Comparison of ENCODE assay signal across 23 cellular contexts in the genomic region with DNA sequence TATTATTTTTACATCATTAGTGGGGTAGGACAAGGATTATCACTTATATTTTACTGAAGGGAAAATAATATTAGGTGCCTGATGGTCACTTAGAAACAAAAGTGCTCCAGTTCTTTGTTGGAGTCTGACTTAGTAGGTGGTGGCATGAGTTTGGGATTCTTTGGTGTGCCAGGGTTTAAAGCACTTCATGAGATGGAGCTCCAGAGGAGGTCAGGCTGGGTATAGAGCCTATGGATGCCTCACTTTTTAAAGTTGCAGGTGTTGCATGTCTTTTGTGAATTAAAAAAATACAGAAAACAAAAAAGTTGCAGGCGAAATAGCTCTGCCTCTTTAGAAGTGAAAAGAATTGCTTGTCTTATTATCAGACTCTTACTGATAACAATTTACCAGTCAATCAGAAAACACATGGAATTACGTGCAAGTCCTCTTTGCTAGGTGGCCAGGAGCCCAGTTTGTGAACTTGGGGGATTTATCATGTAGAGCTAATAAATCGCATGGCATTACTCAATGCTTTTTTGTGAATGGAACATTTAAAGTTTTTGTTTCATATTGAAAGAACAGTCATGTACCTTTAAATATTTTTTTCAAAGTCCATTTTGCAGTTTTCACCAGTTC. TPM values are rescaled to one million over a fixed set of nuclear protein-coding genes. Genes with fewer than 3 reads are reported as not detected.
DNase-seq lines count a peak whose midpoint lies in the region; ATAC-seq and TF ChIP-seq lines count a peak whose summit lies in the region.
"Had no signal": no experiment of that assay in that cellular context is flagged by ENCODE, and none has a peak within 500 bp of the region (broad histone marks: within the 10 kb centered on the region; RNA-seq: fewer than 3 reads in every experiment).

No MANE protein-coding gene starts in this region.

- H3K27me3 Mint-ChIP-seq in T-helper 1 cell treated with Interleukin-12 subunit alpha and Interleukin-12 subunit beta and Interleukin-4 antibody, amounts not matched to agents 30 μg/mL and 1 μg/mL, for 36 hours (ENCODE audit: low read depth): no peaks in the 10 kb centered on the region
- no peaks in the 10 kb centered on the region for H3K27me3 Mint-ChIP-seq in CD8-positive, alpha-beta memory T cell
- no peaks in the 10 kb centered on the region for H3K27me3 Mint-ChIP-seq in natural killer cell (ENCODE audit: low read depth in 2 of 2)

- TF ChIP-seq CTCF in natural killer cell (IDR thresholded peaks at IDR 0.05): no peak

- POLR2A ChIA-PET in CD8-positive, alpha-beta memory T cell (lab: Charles Lee): interaction anchor here (0.6 to 6.0 kb wide), 7 partner anchors 10 to 91 kb away, joined by 3 to 66 read pairs (median 4); no protein-coding TSS in a partner anchor

- no peaks in the 10 kb centered on the region for H3K9me3 ChIP-seq in CD8-positive, alpha-beta memory T cell (ENCODE audit: low read length)
- H3K9me3 ChIP-seq: breast epithelium, ovary had no signal

- ATAC-seq in activated naive CD4-positive, alpha-beta T cell treated with anti-CD3 and anti-CD28 coated beads, Interleukin-2, amount 50 U/mL, for 72 hours: no peak
- ATAC-seq in natural killer cell: no peak
- ATAC-seq: GM23338, left ventricle myocardium superior had no signal

- H3K9me3 Mint-ChIP-seq in T-helper 1 cell treated with Interleukin-12 subunit alpha and Interleukin-12 subunit beta and Interleukin-4 antibody, amounts not matched to agents 30 μg/mL and 1 μg/mL, for 36 hours: peaks cover 4% of the 10 kb centered on the region
- H3K9me3 Mint-ChIP-seq in CD8-positive, alpha-beta memory T cell: no peaks in the 10 kb centered on the region
- H3K9me3 Mint-ChIP-seq in activated naive CD4-positive, alpha-beta T cell treated with anti-CD3 and anti-CD28 coated beads, Interleukin-2, amount 50 U/mL, for 72 hours: no peaks in the 10 kb centered on the region
- H3K9me3 Mint-ChIP-seq in natural killer cell: no peaks in the 10 kb centered on the region
- H3K9me3 Mint-ChIP-seq: GM23338 had no signal

- H3K4me3 Mint-ChIP-seq in T-helper 1 cell treated with Interleukin-12 subunit alpha and Interleukin-12 subunit beta and Interleukin-4 antibody, amounts not matched to agents 30 μg/mL and 1 μg/mL, for 36 hours: peak overlapping the region; percentile 99
- H3K4me3 Mint-ChIP-seq in CD8-positive, alpha-beta memory T cell: peak overlapping the region; percentile 93 to 100 (median 97)
- H3K4me3 Mint-ChIP-seq in natural killer cell: peak overlapping the region; percentile 99
- H3K4me3 Mint-ChIP-seq: GM23338 had no signal

- peak overlapping the region; percentile 84 for H3K4me3 ChIP-seq in CD8-positive, alpha-beta memory T cell (ENCODE audit: low read length)
- H3K4me3 ChIP-seq: GM23338, ovary, sigmoid colon had no signal

- H3K27me3 ChIP-seq in CD8-positive, alpha-beta memory T cell (ENCODE audit: insufficient read depth, low read length, poor library complexity, severe bottlenecking): no peaks in the 10 kb centered on the region
- H3K27me3 ChIP-seq: ovary, sigmoid colon had no signal

- peaks cover 25% of the 10 kb centered on the region for H3K36me3 ChIP-seq in CD8-positive, alpha-beta memory T cell (ENCODE audit: insufficient read depth, low read length)
- H3K36me3 ChIP-seq: breast epithelium, ovary, sigmoid colon had no signal

- intact Hi-C loops in natural killer cell (cut with micrococcal nuclease): no loop called here

- peaks cover 60% of the 10 kb centered on the region for H3K4me1 ChIP-seq in CD8-positive, alpha-beta memory T cell (ENCODE audit: insufficient read depth, low read length)
- H3K4me1 ChIP-seq: breast epithelium, sigmoid colon had no signal

- DNase-seq in T-helper 1 cell (no peak), natural killer cell (no peak), anterior cingulate cortex (lab: John Stamatoyannopoulos, UW) (no peak), ureter (ENCODE audit: low spot score) (no peak), cerebellar nuclear complex (lab: John Stamatoyannopoulos, UW) (no peak)
- no peak for DNase-seq in CD8-positive, alpha-beta memory T cell
- DNase-seq in activated naive CD4-positive, alpha-beta T cell treated with anti-CD3 and anti-CD28 coated beads, Interleukin-2, amount 50 U/mL, for 72 hours (ENCODE audit: low spot score in 2 of 2): no peak
- DNase-seq: activated CD4-positive, alpha-beta T cell treated with anti-CD3 and anti-CD28 coated beads for 1 hour; activated gamma-delta T cell treated with Interleukin-2 at 50 U/mL for 16 hours; IMR-90; left ventricle myocardium superior; NCI-H2081; ovary; Right ventricle myocardium superior; sigmoid colon had no signal

- CTCF ChIA-PET in CD8-positive, alpha-beta memory T cell (lab: Charles Lee): interaction anchor here (0.7 to 4.1 kb wide), 3 partner anchors 8 to 44 kb away, joined by 3 to 33 read pairs (median 3); no protein-coding TSS in a partner anchor

- H3K27ac ChIP-seq in CD8-positive, alpha-beta memory T cell (ENCODE audit: low read depth, low read length): peak overlapping the region; percentile 79
- H3K27ac ChIP-seq: 22Rv1, breast epithelium, ovary, sigmoid colon had no signal

- peaks cover 61% of the 10 kb centered on the region for H3K36me3 Mint-ChIP-seq in T-helper 1 cell treated with Interleukin-12 subunit alpha and Interleukin-12 subunit beta and Interleukin-4 antibody, amounts not matched to agents 30 μg/mL and 1 μg/mL, for 36 hours (ENCODE audit: low read depth)
- peaks cover 37 to 60% (median 38%) of the 10 kb centered on the region in 3 donors for H3K36me3 Mint-ChIP-seq in CD8-positive, alpha-beta memory T cell
- H3K36me3 Mint-ChIP-seq in activated naive CD4-positive, alpha-beta T cell treated with anti-CD3 and anti-CD28 coated beads, Interleukin-2, amount 50 U/mL, for 72 hours: peaks cover 58 to 71% of the 10 kb centered on the region in 2 donors
- H3K36me3 Mint-ChIP-seq in natural killer cell: peaks cover 7% of the 10 kb centered on the region

- H3K4me1 Mint-ChIP-seq in T-helper 1 cell treated with Interleukin-12 subunit alpha and Interleukin-12 subunit beta and Interleukin-4 antibody, amounts not matched to agents 30 μg/mL and 1 μg/mL, for 36 hours (ENCODE audit: low read depth): peaks cover 53% of the 10 kb centered on the region
- H3K4me1 Mint-ChIP-seq in CD8-positive, alpha-beta memory T cell: peaks cover 61 to 72% (median 69%) of the 10 kb centered on the region in 3 donors
- peaks cover 78 to 87% of the 10 kb centered on the region in 2 donors for H3K4me1 Mint-ChIP-seq in natural killer cell
- H3K4me1 Mint-ChIP-seq: GM23338 had no signal

- peak overlapping the region; percentile 98 for H3K27ac Mint-ChIP-seq in T-helper 1 cell treated with Interleukin-12 subunit alpha and Interleukin-12 subunit beta and Interleukin-4 antibody, amounts not matched to agents 30 μg/mL and 1 μg/mL, for 36 hours
- peak overlapping the region; percentile 35 to 99 (median 96) for H3K27ac Mint-ChIP-seq in CD8-positive, alpha-beta memory T cell
- peak overlapping the region; percentile 99 for H3K27ac Mint-ChIP-seq in activated naive CD4-positive, alpha-beta T cell treated with anti-CD3 and anti-CD28 coated beads, Interleukin-2, amount 50 U/mL, for 72 hours
- H3K27ac Mint-ChIP-seq in natural killer cell: peak overlapping the region; percentile 96 to 97
- H3K27ac Mint-ChIP-seq: GM23338 had no signal

RNA-seq across cellular contexts. Expression of a gene that starts 1.6 kb away (rescaled TPM):
- 100 to 1,000 TPM; 150 to 162 TPM for total RNA-seq in CD8-positive, alpha-beta memory T cell
- 129 TPM for polyA plus RNA-seq in CD8-positive, alpha-beta memory T cell
- 100 to 1,000 TPM; 203 to 308 TPM for total RNA-seq in activated naive CD4-positive, alpha-beta T cell treated with anti-CD3 and anti-CD28 coated beads, Interleukin-2, amount 50 U/mL, for 72 hours
- total RNA-seq in natural killer cell: 100 to 1,000 TPM; 153 to 188 (median 186) TPM
- 4.7 TPM for total RNA-seq in ureter
- total RNA-seq: dermis microvascular lymphatic vessel endothelial cell, GM23338, IMR-90, temporal lobe had no signal
- polyA plus RNA-seq: BJ, IMR-90 had no signal

RNA-seq across cellular contexts. Expression of a gene that starts 16.2 kb away (rescaled TPM):
- under 1 TPM; 0.29 to 0.50 TPM for total RNA-seq in CD8-positive, alpha-beta memory T cell
- polyA plus RNA-seq in CD8-positive, alpha-beta memory T cell: not detected
- under 1 TPM; 0.46 to 0.47 TPM for total RNA-seq in activated naive CD4-positive, alpha-beta T cell treated with anti-CD3 and anti-CD28 coated beads, Interleukin-2, amount 50 U/mL, for 72 hours
- not detected for total RNA-seq in natural killer cell
- not detected for total RNA-seq in ureter
- total RNA-seq: breast epithelium, dermis microvascular lymphatic vessel endothelial cell, GM23338, IMR-90, left ventricle myocardium superior, NCI-H460, ovary, Right ventricle myocardium superior, sigmoid colon, temporal lobe had no signal
- polyA plus RNA-seq: BJ, GM23338, IMR-90, ovary, sigmoid colon had no signal

RNA-seq across cellular contexts. Expression of a gene that starts 39.6 kb away (rescaled TPM):
- total RNA-seq in CD8-positive, alpha-beta memory T cell: 10 to 100 TPM; 12.6 to 14.7 TPM
- 15.7 TPM for polyA plus RNA-seq in CD8-positive, alpha-beta memory T cell
- 10 to 100 TPM; 16.9 to 21.7 TPM for total RNA-seq in activated naive CD4-positive, alpha-beta T cell treated with anti-CD3 and anti-CD28 coated beads, Interleukin-2, amount 50 U/mL, for 72 hours
- total RNA-seq in natural killer cell: 10 to 100 TPM in 2 of 3 donors, 1 to 10 TPM in 1; 9.6 to 13.3 (median 12.4) TPM
- 15.8 TPM for total RNA-seq in ureter

Comparison
In these comparisons a context has a peak if more than half of its experiments do, and no peak if none do; other contexts are left out.
1. RNA of a gene that starts 1.6 kb away (total RNA-seq): 203 to 308 TPM in activated naive CD4-positive, alpha-beta T cell treated with anti-CD3 and anti-CD28 coated beads, Interleukin-2, amount 50 U/mL, for 72 hours, 153 to 188 TPM in natural killer cell and 150 to 162 TPM in CD8-positive, alpha-beta memory T cell; 4.7 TPM in ureter (single experiment); every median in the first group is over 10 times any median in the second.
2. Peak in every context shown above with its lines, with median percentiles within 50 percentile points of each other: H3K27ac Mint-ChIP-seq and H3K4me3 Mint-ChIP-seq.